In genomic region chr18:50398099-50398498, GRCh38 we compare ENCODE assay signal across 14 cellular contexts. TPM values are rescaled to one million over a fixed set of nuclear protein-coding genes. Genes with fewer than 3 reads are reported as not detected.
"Had no signal": no experiment of that assay in that cellular context is flagged by ENCODE, and none has a peak within 500 bp of the region (broad histone marks: within the 10 kb centered on the region; RNA-seq: fewer than 3 reads in every experiment).

No MANE protein-coding gene starts in this region.

- H3K27ac Mint-ChIP-seq: activated T-helper 1 cell treated with anti-CD3 and anti-CD28 coated beads, Interleukin-12 subunit alpha, Interleukin-12 subunit beta, Interleukin-2, Interleukin-4 antibody, amounts not matched to agents 30 ng/mL and 10 ng/mL and 1 ng/mL, durations not matched to agents 14 hours and 24 hours and 36 hours had no signal

- H3K9ac ChIP-seq: SK-N-SH had no signal

- H3K27ac ChIP-seq: coronary artery, suprapubic skin, upper lobe of right lung had no signal

- DNase-seq: activated CD4-positive, alpha-beta T cell treated with anti-CD3 and anti-CD28 coated beads for 48 hours; activated naive CD4-positive, alpha-beta T cell; central memory CD4-positive, alpha-beta T cell; effector memory CD4-positive, alpha-beta T cell; left ventricle myocardium superior; nucleus accumbens; SK-N-SH; stimulated activated naive CD4-positive, alpha-beta T cell treated with Interleukin-2 at 50 U/mL for 16 hours; upper lobe of right lung had no signal

- H3K4me3 Mint-ChIP-seq: activated T-helper 1 cell treated with anti-CD3 and anti-CD28 coated beads, Interleukin-12 subunit alpha, Interleukin-12 subunit beta, Interleukin-2, Interleukin-4 antibody, amounts not matched to agents 30 ng/mL and 10 ng/mL and 1 ng/mL, durations not matched to agents 14 hours and 24 hours and 36 hours had no signal

- H3K36me3 ChIP-seq: suprapubic skin, upper lobe of right lung had no signal

- H3K9me3 Mint-ChIP-seq: activated T-helper 1 cell treated with anti-CD3 and anti-CD28 coated beads, Interleukin-12 subunit alpha, Interleukin-12 subunit beta, Interleukin-2, Interleukin-4 antibody, amounts not matched to agents 30 ng/mL and 10 ng/mL and 1 ng/mL, durations not matched to agents 14 hours and 24 hours and 36 hours had no signal

- H3K9me3 ChIP-seq: SK-N-SH, suprapubic skin, upper lobe of right lung had no signal

- H3K4me2 ChIP-seq: SK-N-SH had no signal

- H3K9me2 ChIP-seq: SK-N-SH had no signal

- H3K4me1 ChIP-seq: upper lobe of right lung had no signal

- ATAC-seq: left ventricle myocardium superior, sciatic nerve, upper lobe of right lung had no signal

- H3K4me3 ChIP-seq: coronary artery, suprapubic skin, upper lobe of right lung had no signal

RNA-seq across cellular contexts. Expression of gene SKA1, which starts 23.3 kb away (rescaled TPM):
- total RNA-seq: mesenteric fat pad had no signal
